In genomic region chr20:62370807-62371587, GRCh38 we compare ENCODE assay signal across 18 cellular contexts. TPM values are rescaled to one million over a fixed set of nuclear protein-coding genes. Genes with fewer than 3 reads are reported as not detected.
DNase-seq lines count a peak whose midpoint lies in the region; ATAC-seq and TF ChIP-seq lines count a peak whose summit lies in the region.
"Had no signal": no experiment of that assay in that cellular context is flagged by ENCODE, and none has a peak within 500 bp of the region (broad histone marks: within the 10 kb centered on the region; RNA-seq: fewer than 3 reads in every experiment).

No MANE protein-coding gene starts in this region.

- H3K27ac Mint-ChIP-seq in chondrocyte (ENCODE audit: unreplicated experiment): peak overlapping the region; percentile 65
- H3K27ac Mint-ChIP-seq: activated T-helper 2 cell treated with anti-CD3 and anti-CD28 coated beads, Interferon-gamma antibody, Interleukin-2, Interleukin-4, amounts not matched to agents 10 μg/mL and 5 μg/mL and 100 μg/mL, durations not matched to agents 14 hours and 24 hours and 36 hours; CD8-positive, alpha-beta memory T cell; memory B cell; stimulated activated effector memory CD8-positive, alpha-beta T cell treated with anti-CD3 and anti-CD28 coated beads, Interleukin-12 subunit alpha, Interleukin-12 subunit beta, amount 100 ng/mL, for 72 hours had no signal

- CTCF ChIA-PET in SK-N-SH (lab: Yijun Ruan, JAX): interaction anchor here (3.8 to 12.0 kb wide), 3 partner anchors 10 to 69 kb away, joined by 13 to 127 read pairs (median 25); partner anchors contain the start of gene ADRM1

- TF ChIP-seq RAD21 in SK-N-SH (IDR thresholded peaks at IDR 0.05; ENCODE audit: low read length): no peak

- DNase-seq in SK-N-SH: no peak
- no peak for DNase-seq in chondrocyte (ENCODE audit: low spot score)
- peak; percentile 84 for DNase-seq in upper lobe of right lung
- no peak for DNase-seq in D341Med (ENCODE audit: low spot score)
- DNase-seq: activated CD8-positive, alpha-beta memory T cell treated with anti-CD3 and anti-CD28 coated beads for 24 hours; aorta; CD8-positive, alpha-beta memory T cell; GDM1; Karpas-422; NCI-H146 had no signal

- H3K27ac ChIP-seq in SK-N-SH (ENCODE audit: low read depth in 2 of 2, low read length in 1 of 2) (peak overlapping the region; percentile 41 to 93; a peak in 3 of 4 replicates), muscle layer of colon (ENCODE audit: low read depth, low read length) (peak overlapping the region; percentile 90), upper lobe of right lung (peak overlapping the region; percentile 24)

- peaks cover 54% of the 10 kb centered on the region for H3K4me1 Mint-ChIP-seq in chondrocyte (ENCODE audit: low read depth)

- H3K27me3 Mint-ChIP-seq in chondrocyte (ENCODE audit: low read depth): no peaks in the 10 kb centered on the region

- H3K4me1 ChIP-seq in SK-N-SH (ENCODE audit: control insufficient read depth in 1 of 2, insufficient read depth in 2 of 2, low read depth in 1 of 2, low read length in 1 of 2): peaks cover 33 to 68% of the 10 kb centered on the region in 2 experiments; a peak in 3 of 4 replicates
- peaks cover 78% of the 10 kb centered on the region for H3K4me1 ChIP-seq in muscle layer of colon (ENCODE audit: insufficient read depth, low read length)
- H3K4me1 ChIP-seq in upper lobe of right lung: peaks cover 56% of the 10 kb centered on the region

- H3K4me2 ChIP-seq in SK-N-SH: peak overlapping the region; percentile 84; the same call in 1 of the 2 replicates

- ATAC-seq in SK-N-SH treated with all-trans-retinoic acid at 6 μM for 48 hours: no peak
- ATAC-seq in upper lobe of right lung: peak; percentile 1
- ATAC-seq in HG03565 (IDR thresholded peaks at IDR 0.05; ENCODE audit: unreplicated experiment): no peak
- ATAC-seq in GM19023 (IDR thresholded peaks at IDR 0.05; ENCODE audit: unreplicated experiment): no peak

- 60% methylated on average over 1 of the region's 18 CpGs for WGBS in SK-N-SH (ENCODE audit: low lambda C conversion rate)

- no peaks in the 10 kb centered on the region; the same call in 1 of the 2 replicates for H4K20me1 ChIP-seq in SK-N-SH (ENCODE audit: insufficient read depth)

- no peak overlapping the region for H3K9ac ChIP-seq in SK-N-SH
- H3K9ac ChIP-seq in muscle layer of colon (ENCODE audit: low read length): no peak overlapping the region

- H3K36me3 Mint-ChIP-seq in chondrocyte (ENCODE audit: low read depth): no peaks in the 10 kb centered on the region
- H3K36me3 Mint-ChIP-seq: CD8-positive, alpha-beta memory T cell; stimulated activated effector memory CD8-positive, alpha-beta T cell treated with anti-CD3 and anti-CD28 coated beads, Interleukin-12 subunit alpha, Interleukin-12 subunit beta, amount 100 ng/mL, for 72 hours had no signal

- H3K27me3 ChIP-seq in SK-N-SH (ENCODE audit: insufficient read depth) (no peaks in the 10 kb centered on the region), muscle layer of colon (ENCODE audit: control insufficient read depth in 1 of 2, insufficient read depth in 2 of 2, low read length in 2 of 2) (peaks cover 0 to 8% of the 10 kb centered on the region in 2 donors), upper lobe of right lung (no peaks in the 10 kb centered on the region)

- no peak for TF ChIP-seq EP300 in SK-N-SH (IDR thresholded peaks at IDR 0.05; ENCODE audit: borderline replicate concordance in 1 of 2, low read depth in 1 of 2, low read length in 1 of 2)

- H3F3A ChIP-seq in SK-N-SH (replicated peaks; ENCODE audit: insufficient read depth): peaks cover 10% of the 10 kb centered on the region

- H3K9me3 ChIP-seq in SK-N-SH (no peaks in the 10 kb centered on the region), muscle layer of colon (ENCODE audit: low read length) (no peaks in the 10 kb centered on the region), upper lobe of right lung (no peaks in the 10 kb centered on the region)

- no peak overlapping the region for H3K4me3 ChIP-seq in SK-N-SH (ENCODE audit: low read depth in 2 of 2, low read length in 1 of 2)
- no peak overlapping the region for H3K4me3 ChIP-seq in muscle layer of colon (ENCODE audit: low read depth in 1 of 2, low read length in 2 of 2)
- H3K4me3 ChIP-seq in upper lobe of right lung: no peak overlapping the region

- no peaks in the 10 kb centered on the region for H3K9me2 ChIP-seq in SK-N-SH

- H3K9me3 Mint-ChIP-seq in chondrocyte (ENCODE audit: low read depth): no peaks in the 10 kb centered on the region
- H3K9me3 Mint-ChIP-seq: activated T-helper 2 cell treated with anti-CD3 and anti-CD28 coated beads, Interferon-gamma antibody, Interleukin-2, Interleukin-4, amounts not matched to agents 10 μg/mL and 5 μg/mL and 100 μg/mL, durations not matched to agents 14 hours and 24 hours and 36 hours; CD8-positive, alpha-beta memory T cell; memory B cell; stimulated activated effector memory CD8-positive, alpha-beta T cell treated with anti-CD3 and anti-CD28 coated beads, Interleukin-12 subunit alpha, Interleukin-12 subunit beta, amount 100 ng/mL, for 72 hours had no signal

- H3K36me3 ChIP-seq in SK-N-SH (replicated peaks in 1 of 2; ENCODE audit: control insufficient read depth in 1 of 2, insufficient read depth in 2 of 2, low read length in 1 of 2): no peaks in the 10 kb centered on the region
- H3K36me3 ChIP-seq in muscle layer of colon (ENCODE audit: insufficient read depth, low read length): no peaks in the 10 kb centered on the region
- H3K36me3 ChIP-seq in upper lobe of right lung: no peaks in the 10 kb centered on the region

- peaks cover 4% of the 10 kb centered on the region; the same call in 1 of the 2 replicates for H3K79me2 ChIP-seq in SK-N-SH (ENCODE audit: insufficient read depth)

- POLR2A ChIA-PET in SK-N-SH (lab: Yijun Ruan, JAX): interaction anchor here (1.0 kb wide), 1 partner anchor 15 kb away, joined by 5 read pairs; no protein-coding TSS in a partner anchor

- no peak overlapping the region for H3K4me3 Mint-ChIP-seq in chondrocyte (ENCODE audit: unreplicated experiment)
- H3K4me3 Mint-ChIP-seq: CD8-positive, alpha-beta memory T cell; memory B cell; stimulated activated effector memory CD8-positive, alpha-beta T cell treated with anti-CD3 and anti-CD28 coated beads, Interleukin-12 subunit alpha, Interleukin-12 subunit beta, amount 100 ng/mL, for 72 hours had no signal

- TF ChIP-seq CTCF in SK-N-SH (IDR thresholded peaks at IDR 0.05) (no peak), chondrocyte (IDR thresholded peaks at IDR 0.05) (no peak), upper lobe of right lung (IDR thresholded peaks at IDR 0.05) (no peak)

- H2AFZ ChIP-seq in SK-N-SH (ENCODE audit: low read depth): no peak overlapping the region

- intact Hi-C loops in upper lobe of right lung (cut with DNase I): no loop called here

TF ChIP-seq in SK-N-SH, 30 proteins besides CTCF, POLR2A, EP300 and RAD21 (continues in another document):
- TF ChIP-seq POLR2AphosphoS5 (IDR thresholded peaks at IDR 0.05; ENCODE audit: low read depth, low read length) (no peak), FOXJ3 (CRISPR knock-in tag; IDR thresholded peaks at IDR 0.05) (no peak), MXI1 (IDR thresholded peaks at IDR 0.05; ENCODE audit: low read depth, low read length) (no peak), IRF3 (IDR thresholded peaks at IDR 0.05; ENCODE audit: low read depth, low read length) (no peak), YY1 (IDR thresholded peaks at IDR 0.05; ENCODE audit: low read depth) (no peak)

TF ChIP-seq in SK-N-SH treated with all-trans-retinoic acid at 6 μM for 48 hours, 23 proteins besides CTCF, POLR2A, EP300 and RAD21 (continues in another document):
- TF ChIP-seq CSRNP3 (CRISPR knock-in tag; IDR thresholded peaks at IDR 0.05): no peak
- TF ChIP-seq BACH2 (CRISPR knock-in tag; IDR thresholded peaks at IDR 0.05; ENCODE audit: borderline replicate concordance): no peak
- TF ChIP-seq TCF4 (CRISPR knock-in tag; IDR thresholded peaks at IDR 0.05; ENCODE audit: borderline replicate concordance): no peak
- no peak for TF ChIP-seq ZNF70 (CRISPR knock-in tag; IDR thresholded peaks at IDR 0.05)
- no peak for TF ChIP-seq ISL1 (CRISPR knock-in tag; IDR thresholded peaks at IDR 0.05)
- TF ChIP-seq ZC3H10 (CRISPR knock-in tag; IDR thresholded peaks at IDR 0.05): no peak
- no peak for TF ChIP-seq CSDC2 (CRISPR knock-in tag; IDR thresholded peaks at IDR 0.05)
- TF ChIP-seq RARB (CRISPR knock-in tag; IDR thresholded peaks at IDR 0.05): no peak

RNA-seq across cellular contexts. Expression of gene LAMA5, which starts 3.9 kb away (rescaled TPM):
- polyA plus RNA-seq in SK-N-SH (2012; rRNA removed): 16.1 and 27.2 TPM in 2 replicates
- polyA plus RNA-seq in SK-N-SH (2012; cell fraction: cytosol; rRNA removed): 9.9 and 17.8 TPM in 2 replicates
- polyA plus RNA-seq in SK-N-SH (2012; cell fraction: nucleus; rRNA removed): 127 and 252 TPM in 2 replicates
- total RNA-seq in chondrocyte (156 to 368 TPM (median 355 TPM) in 3 replicates), upper lobe of right lung (279 TPM)
- polyA plus RNA-seq: CD8-positive, alpha-beta memory T cell had no signal

RNA-seq across cellular contexts. Expression of gene RPS21, which starts 15.9 kb away (rescaled TPM):
- polyA plus RNA-seq in SK-N-SH (2012; rRNA removed): 11,376 and 16,625 TPM in 2 replicates
- polyA plus RNA-seq in SK-N-SH (2012; cell fraction: cytosol; rRNA removed): 13,224 and 13,754 TPM in 2 replicates
- polyA plus RNA-seq in SK-N-SH (2012; cell fraction: nucleus; rRNA removed): 2,698 and 3,651 TPM in 2 replicates
- 830 to 911 TPM (median 873 TPM) in 3 replicates for total RNA-seq in chondrocyte
- 1,050 TPM for total RNA-seq in upper lobe of right lung

RNA-seq across cellular contexts. Expression of gene CABLES2, which starts 36.1 kb away (rescaled TPM):
- polyA plus RNA-seq in SK-N-SH (2012; rRNA removed): 4.2 and 4.8 TPM in 2 replicates
- polyA plus RNA-seq in SK-N-SH (2012; cell fraction: cytosol; rRNA removed): 2.8 and 4.3 TPM in 2 replicates
- 6.6 and 7.6 TPM in 2 replicates for polyA plus RNA-seq in SK-N-SH (2012; cell fraction: nucleus; rRNA removed)
- total RNA-seq in chondrocyte (6.4 to 7.8 TPM (median 6.5 TPM) in 3 replicates), upper lobe of right lung (4.1 TPM)

RNA-seq across cellular contexts. Expression of gene RBBP8NL, which starts 56.3 kb away (rescaled TPM):
- polyA plus RNA-seq in SK-N-SH (2012; rRNA removed): not detected in 2 replicates
- polyA plus RNA-seq in SK-N-SH (2012; cell fraction: cytosol; rRNA removed): 0.01 TPM in 1 of 2 replicates, not detected in the other
- not detected in 2 replicates for polyA plus RNA-seq in SK-N-SH (2012; cell fraction: nucleus; rRNA removed)
- not detected in 3 replicates for total RNA-seq in chondrocyte
- total RNA-seq in upper lobe of right lung: 0.64 TPM
- total RNA-seq: activated T-helper 2 cell treated with anti-CD3 and anti-CD28 coated beads, Interferon-gamma antibody, Interleukin-2, Interleukin-4, amounts not matched to agents 10 μg/mL and 5 μg/mL and 100 μg/mL, durations not matched to agents 14 hours and 24 hours and 36 hours; aorta; CD8-positive, alpha-beta memory T cell; dermis microvascular lymphatic vessel endothelial cell had no signal
- polyA plus RNA-seq: CD8-positive, alpha-beta memory T cell had no signal

Comparison
In these comparisons a context has a peak if more than half of its experiments do, and no peak if none do; other contexts are left out.
1. H3K27ac ChIP-seq: peak in every context shown above with its lines; median percentile 90 in muscle layer of colon; 67 in SK-N-SH; 24 in upper lobe of right lung.